11 cellular contexts compared by ENCODE assay signal in genomic region chr14:68522510-68523325, GRCh38.
A peak's percentile ranks its signal among the peaks of the same experiment; 100 is the strongest.
DNase-seq lines count a peak whose midpoint lies in the region; ATAC-seq lines count a peak whose summit lies in the region.
"Had no signal": no experiment of that assay in that cellular context is flagged by ENCODE, and none has a peak within 500 bp of the region (broad histone marks: within the 10 kb centered on the region; RNA-seq: fewer than 3 reads in every experiment).

No MANE protein-coding gene starts in this region.

- H3K4me3 ChIP-seq in BLaER1: no peak overlapping the region
- no peak overlapping the region for H3K4me3 ChIP-seq in rectal smooth muscle tissue (ENCODE audit: low read length)

- no peaks in the 10 kb centered on the region for H3K9me3 Mint-ChIP-seq in activated T-helper 17 cell treated with anti-CD3 and anti-CD28 coated beads, Interleukin-2, amount 50 U/mL, for 72 hours
- H3K9me3 Mint-ChIP-seq: activated CD4-positive, alpha-beta memory T cell treated with anti-CD3 and anti-CD28 coated beads, Interleukin-2, amount 10 ng/mL, durations not matched to agents 7 days and 5 days; IgD-negative memory B cell had no signal

- peaks cover 25% of the 10 kb centered on the region for H3K9me3 ChIP-seq in BLaER1

- H3K27ac Mint-ChIP-seq in activated T-helper 17 cell treated with anti-CD3 and anti-CD28 coated beads, Interleukin-2, amount 50 U/mL, for 72 hours: peak overlapping the region; percentile 46
- H3K27ac Mint-ChIP-seq: activated CD4-positive, alpha-beta memory T cell treated with anti-CD3 and anti-CD28 coated beads, Interleukin-2, amount 10 ng/mL, durations not matched to agents 7 days and 5 days; IgD-negative memory B cell had no signal

- no peak overlapping the region for H3K4me3 Mint-ChIP-seq in activated T-helper 17 cell treated with anti-CD3 and anti-CD28 coated beads, Interleukin-2, amount 50 U/mL, for 72 hours
- H3K4me3 Mint-ChIP-seq: activated CD4-positive, alpha-beta memory T cell treated with anti-CD3 and anti-CD28 coated beads, Interleukin-2, amount 10 ng/mL, durations not matched to agents 7 days and 5 days; CD14-positive monocyte had no signal

- H3K4me1 Mint-ChIP-seq in activated T-helper 17 cell treated with anti-CD3 and anti-CD28 coated beads, Interleukin-2, amount 50 U/mL, for 72 hours: peaks cover 5% of the 10 kb centered on the region
- H3K4me1 Mint-ChIP-seq: activated CD4-positive, alpha-beta memory T cell treated with anti-CD3 and anti-CD28 coated beads, Interleukin-2, amount 10 ng/mL, durations not matched to agents 7 days and 5 days had no signal

- H3K27me3 ChIP-seq in BLaER1 (no peaks in the 10 kb centered on the region), rectal smooth muscle tissue (ENCODE audit: control insufficient read depth, insufficient read depth, low read length) (no peaks in the 10 kb centered on the region)

- no peaks in the 10 kb centered on the region for H4K20me1 ChIP-seq in BLaER1

- H3K9ac ChIP-seq in BLaER1: peak overlapping the region; percentile 43
- H3K9ac ChIP-seq in rectal smooth muscle tissue (ENCODE audit: low read length): no peak overlapping the region

- H3K36me3 ChIP-seq in BLaER1 (no peaks in the 10 kb centered on the region), rectal smooth muscle tissue (ENCODE audit: control insufficient read depth, insufficient read depth, low read length) (no peaks in the 10 kb centered on the region)

- H3K4me1 ChIP-seq in BLaER1: peaks cover 35% of the 10 kb centered on the region
- H3K4me1 ChIP-seq in rectal smooth muscle tissue (ENCODE audit: control insufficient read depth, insufficient read depth, low read length): peaks cover 66% of the 10 kb centered on the region

- ATAC-seq in activated T-helper 17 cell treated with anti-CD3 and anti-CD28 coated beads, Interleukin-2, amount 50 U/mL, for 72 hours (replicated peaks): no peak
- peak; percentile 13 for ATAC-seq in left ventricle myocardium superior
- no peak for ATAC-seq in esophagus mucosa

- no peaks in the 10 kb centered on the region for H3K27me3 Mint-ChIP-seq in activated T-helper 17 cell treated with anti-CD3 and anti-CD28 coated beads, Interleukin-2, amount 50 U/mL, for 72 hours
- H3K27me3 Mint-ChIP-seq: activated CD4-positive, alpha-beta memory T cell treated with anti-CD3 and anti-CD28 coated beads, Interleukin-2, amount 10 ng/mL, durations not matched to agents 7 days and 5 days; IgD-negative memory B cell had no signal

- intact Hi-C loops in left ventricle myocardium superior (cut with micrococcal nuclease): loop anchor here (10.0 kb wide), 2 partner anchors 278 to 578 kb away; no protein-coding TSS in a partner anchor

- H3K4me2 ChIP-seq in BLaER1: peak overlapping the region; percentile 58

- DNase-seq in left ventricle myocardium superior (no peak), SW480 (ENCODE audit: low spot score) (no peak), Kasumi-1 (lab: John Stamatoyannopoulos, UW) (no peak), NOMO-1 treated with DMSO at 0.1 percent for 48 hours (lab: John Stamatoyannopoulos, UW; ENCODE audit: unreplicated experiment) (no peak)
- DNase-seq: activated CD4-positive, alpha-beta memory T cell treated with anti-CD3 and anti-CD28 coated beads, Interleukin-2, amount 10 ng/mL, durations not matched to agents 7 days and 5 days had no signal

- H3K27ac ChIP-seq in BLaER1: peak overlapping the region; percentile 25; the same call in 1 of the 2 replicates
- peak overlapping the region; percentile 83 for H3K27ac ChIP-seq in rectal smooth muscle tissue (ENCODE audit: low read depth, low read length)

- H3K36me3 Mint-ChIP-seq in activated T-helper 17 cell treated with anti-CD3 and anti-CD28 coated beads, Interleukin-2, amount 50 U/mL, for 72 hours (ENCODE audit: low read depth): no peaks in the 10 kb centered on the region
- H3K36me3 Mint-ChIP-seq: IgD-negative memory B cell had no signal
